1 cellular context compared by ENCODE assay signal in the genomic region with DNA sequence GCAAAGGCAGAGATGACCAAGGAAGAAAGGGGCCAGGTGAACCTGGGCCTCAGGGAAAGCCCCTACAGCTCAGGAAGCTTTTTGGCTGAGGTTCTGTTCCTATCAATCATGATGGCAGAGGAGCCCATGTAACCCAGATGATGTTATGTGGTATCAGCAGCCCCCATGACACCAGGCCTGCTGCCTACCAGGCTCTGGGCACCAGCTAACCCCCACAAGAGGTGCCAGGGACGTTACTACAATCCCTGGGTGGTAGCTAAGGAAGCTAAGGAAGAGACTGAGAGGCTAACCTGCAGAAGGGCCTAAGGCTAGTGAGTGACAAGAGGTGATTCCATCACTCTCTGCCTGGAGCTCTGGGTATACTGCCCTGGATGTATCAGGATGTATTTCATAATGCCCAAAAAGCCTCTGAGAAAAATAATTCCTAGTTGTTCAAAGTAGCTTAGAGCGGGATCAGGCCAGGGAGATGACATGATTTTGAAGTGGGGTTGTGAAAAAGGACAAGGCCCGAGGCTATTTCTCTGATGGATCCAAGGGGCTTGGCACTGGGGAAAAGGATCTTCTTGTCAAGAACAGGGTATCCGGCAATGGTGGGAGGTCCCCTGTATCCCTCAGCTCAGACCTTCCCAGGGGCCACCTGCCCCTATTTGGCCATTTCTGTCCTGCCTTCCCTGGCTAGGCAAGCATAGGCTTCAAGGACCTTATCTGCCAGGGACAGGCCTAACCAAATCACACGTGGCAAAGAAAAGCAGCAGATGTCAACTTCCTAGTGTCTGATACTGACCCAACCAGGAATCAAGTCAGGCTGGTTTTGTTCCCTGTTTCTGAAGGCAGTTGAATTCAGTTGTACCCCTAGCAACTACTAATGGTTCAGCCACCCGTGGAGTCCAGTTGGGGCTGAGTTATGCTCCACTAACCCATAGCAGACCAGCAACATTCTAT.
A peak's percentile ranks its signal among the peaks of the same experiment; 100 is the strongest.
TF ChIP-seq lines count a peak whose summit lies in the region.

No MANE protein-coding gene starts in this region.

TF ChIP-seq in K562, 482 proteins besides CTCF, POLR2A, EP300 and RAD21 (continued from another document and continues in another):
- TF ChIP-seq, protein P1, sequence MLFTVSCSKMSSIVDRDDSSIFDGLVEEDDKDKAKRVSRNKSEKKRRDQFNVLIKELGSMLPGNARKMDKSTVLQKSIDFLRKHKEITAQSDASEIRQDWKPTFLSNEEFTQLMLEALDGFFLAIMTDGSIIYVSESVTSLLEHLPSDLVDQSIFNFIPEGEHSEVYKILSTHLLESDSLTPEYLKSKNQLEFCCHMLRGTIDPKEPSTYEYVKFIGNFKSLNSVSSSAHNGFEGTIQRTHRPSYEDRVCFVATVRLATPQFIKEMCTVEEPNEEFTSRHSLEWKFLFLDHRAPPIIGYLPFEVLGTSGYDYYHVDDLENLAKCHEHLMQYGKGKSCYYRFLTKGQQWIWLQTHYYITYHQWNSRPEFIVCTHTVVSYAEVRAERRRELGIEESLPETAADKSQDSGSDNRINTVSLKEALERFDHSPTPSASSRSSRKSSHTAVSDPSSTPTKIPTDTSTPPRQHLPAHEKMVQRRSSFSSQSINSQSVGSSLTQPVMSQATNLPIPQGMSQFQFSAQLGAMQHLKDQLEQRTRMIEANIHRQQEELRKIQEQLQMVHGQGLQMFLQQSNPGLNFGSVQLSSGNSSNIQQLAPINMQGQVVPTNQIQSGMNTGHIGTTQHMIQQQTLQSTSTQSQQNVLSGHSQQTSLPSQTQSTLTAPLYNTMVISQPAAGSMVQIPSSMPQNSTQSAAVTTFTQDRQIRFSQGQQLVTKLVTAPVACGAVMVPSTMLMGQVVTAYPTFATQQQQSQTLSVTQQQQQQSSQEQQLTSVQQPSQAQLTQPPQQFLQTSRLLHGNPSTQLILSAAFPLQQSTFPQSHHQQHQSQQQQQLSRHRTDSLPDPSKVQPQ (CRISPR knock-in tag; IDR thresholded peaks at IDR 0.05; ENCODE audit: borderline replicate concordance): no peak
- TF ChIP-seq, protein P2, sequence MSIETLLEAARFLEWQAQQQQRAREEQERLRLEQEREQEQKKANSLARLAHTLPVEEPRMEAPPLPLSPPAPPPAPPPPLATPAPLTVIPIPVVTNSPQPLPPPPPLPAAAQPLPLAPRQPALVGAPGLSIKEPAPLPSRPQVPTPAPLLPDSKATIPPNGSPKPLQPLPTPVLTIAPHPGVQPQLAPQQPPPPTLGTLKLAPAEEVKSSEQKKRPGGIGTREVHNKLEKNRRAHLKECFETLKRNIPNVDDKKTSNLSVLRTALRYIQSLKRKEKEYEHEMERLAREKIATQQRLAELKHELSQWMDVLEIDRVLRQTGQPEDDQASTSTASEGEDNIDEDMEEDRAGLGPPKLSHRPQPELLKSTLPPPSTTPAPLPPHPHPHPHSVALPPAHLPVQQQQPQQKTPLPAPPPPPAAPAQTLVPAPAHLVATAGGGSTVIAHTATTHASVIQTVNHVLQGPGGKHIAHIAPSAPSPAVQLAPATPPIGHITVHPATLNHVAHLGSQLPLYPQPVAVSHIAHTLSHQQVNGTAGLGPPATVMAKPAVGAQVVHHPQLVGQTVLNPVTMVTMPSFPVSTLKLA (conservative IDR thresholded peaks at IDR 0.05): peak; percentile 46 to 73; a peak in 3 of 4 replicates
- TF ChIP-seq MBD2 (IDR thresholded peaks at IDR 0.05; ENCODE audit: borderline replicate concordance, low read depth) (no peak), CBX8 (IDR thresholded peaks at IDR 0.05; ENCODE audit: borderline replicate concordance, extremely low read depth, low read depth, low read length, poor library complexity, severe bottlenecking) (no peak), ZNF197 (CRISPR knock-in tag; IDR thresholded peaks at IDR 0.05; ENCODE audit: low read depth) (no peak), SPI1 (IDR thresholded peaks at IDR 0.05; ENCODE audit: borderline replicate concordance, low read depth, low read length) (no peak), CCAR2 (IDR thresholded peaks at IDR 0.05; ENCODE audit: low read depth, low read length) (no peak), NCOA4 (IDR thresholded peaks at IDR 0.05; ENCODE audit: partially characterized antibody) (no peak), CSDE1 (IDR thresholded peaks at IDR 0.05) (no peak), BRD4 (IDR thresholded peaks at IDR 0.05) (no peak), MAFF (IDR thresholded peaks at IDR 0.05; ENCODE audit: low read length) (no peak), KAT8 (IDR thresholded peaks at IDR 0.05; ENCODE audit: low read depth) (no peak), HOXB6 (CRISPR knock-in tag; IDR thresholded peaks at IDR 0.05; ENCODE audit: borderline replicate concordance) (no peak), THRAP3 (IDR thresholded peaks at IDR 0.05; ENCODE audit: borderline replicate concordance) (no peak), NFXL1 (CRISPR knock-in tag; IDR thresholded peaks at IDR 0.05) (no peak), ZNF717 (CRISPR knock-in tag; IDR thresholded peaks at IDR 0.05) (no peak), ZNF384 (IDR thresholded peaks at IDR 0.05; ENCODE audit: low read depth, low read length) (no peak), ZNF644 (tag; IDR thresholded peaks at IDR 0.05; ENCODE audit: low read depth) (no peak), HNRNPK (IDR thresholded peaks at IDR 0.05; ENCODE audit: low read depth, low read length, poor library complexity, severe bottlenecking) (no peak), NEUROD1 (IDR thresholded peaks at IDR 0.05; ENCODE audit: borderline replicate concordance, low read depth, low read length, partially characterized antibody) (no peak), TBL1XR1 (IDR thresholded peaks at IDR 0.05; ENCODE audit: low read length in 2 of 2) (0 out of 4 replicates have a peak, but pooled peaks of 1 of the 2 experiments have one; percentile 26), TCF3 (CRISPR knock-in tag; IDR thresholded peaks at IDR 0.05) (peak; percentile 96), TRIM24 (IDR thresholded peaks at IDR 0.05) (peak; percentile 21 to 61; a peak in 1 of 4 replicates), PPARD (CRISPR knock-in tag; IDR thresholded peaks at IDR 0.05) (no peak), POLR3A (IDR thresholded peaks at IDR 0.05; ENCODE audit: borderline replicate concordance, extremely low read depth, insufficient read depth, insufficient read length) (no peak), FOS (IDR thresholded peaks at IDR 0.05; ENCODE audit: extremely low read depth, insufficient read length) (no peak), ZNF408 (CRISPR knock-in tag; IDR thresholded peaks at IDR 0.05; ENCODE audit: low read depth) (no peak), KDM2B (CRISPR knock-in tag; IDR thresholded peaks at IDR 0.05) (no peak), ZNF79 (CRISPR knock-in tag; IDR thresholded peaks at IDR 0.05; ENCODE audit: low read depth) (no peak), ZNF311 (CRISPR knock-in tag; IDR thresholded peaks at IDR 0.05) (no peak), HMG20B (CRISPR knock-in tag; IDR thresholded peaks at IDR 0.05) (no peak), RBM34 (IDR thresholded peaks at IDR 0.05; ENCODE audit: borderline replicate concordance, insufficient read depth, low read length) (no peak), L3MBTL2 (IDR thresholded peaks at IDR 0.05) (peak; percentile 69), NR4A1 (CRISPR knock-in tag; IDR thresholded peaks at IDR 0.05) (no peak), NR4A1 (tag; IDR thresholded peaks at IDR 0.05) (no peak), ZNF41 (CRISPR knock-in tag; conservative IDR thresholded peaks at IDR 0.05) (no peak), NFATC3 (IDR thresholded peaks at IDR 0.05) (no peak), FOXA1 (IDR thresholded peaks at IDR 0.05; ENCODE audit: borderline replicate concordance) (no peak), CHD1 (IDR thresholded peaks at IDR 0.05; ENCODE audit: low read length) (no peak)
- TF ChIP-seq, protein P3, sequence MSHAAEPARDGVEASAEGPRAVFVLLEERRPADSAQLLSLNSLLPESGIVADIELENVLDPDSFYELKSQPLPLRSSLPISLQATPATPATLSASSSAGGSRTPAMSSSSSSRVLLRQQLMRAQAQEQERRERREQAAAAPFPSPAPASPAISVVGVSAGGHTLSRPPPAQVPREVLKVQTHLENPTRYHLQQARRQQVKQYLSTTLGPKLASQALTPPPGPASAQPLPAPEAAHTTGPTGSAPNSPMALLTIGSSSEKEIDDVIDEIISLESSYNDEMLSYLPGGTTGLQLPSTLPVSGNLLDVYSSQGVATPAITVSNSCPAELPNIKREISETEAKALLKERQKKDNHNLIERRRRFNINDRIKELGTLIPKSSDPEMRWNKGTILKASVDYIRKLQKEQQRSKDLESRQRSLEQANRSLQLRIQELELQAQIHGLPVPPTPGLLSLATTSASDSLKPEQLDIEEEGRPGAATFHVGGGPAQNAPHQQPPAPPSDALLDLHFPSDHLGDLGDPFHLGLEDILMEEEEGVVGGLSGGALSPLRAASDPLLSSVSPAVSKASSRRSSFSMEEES (CRISPR knock-in tag; IDR thresholded peaks at IDR 0.05): no peak
- TF ChIP-seq, protein P4, sequence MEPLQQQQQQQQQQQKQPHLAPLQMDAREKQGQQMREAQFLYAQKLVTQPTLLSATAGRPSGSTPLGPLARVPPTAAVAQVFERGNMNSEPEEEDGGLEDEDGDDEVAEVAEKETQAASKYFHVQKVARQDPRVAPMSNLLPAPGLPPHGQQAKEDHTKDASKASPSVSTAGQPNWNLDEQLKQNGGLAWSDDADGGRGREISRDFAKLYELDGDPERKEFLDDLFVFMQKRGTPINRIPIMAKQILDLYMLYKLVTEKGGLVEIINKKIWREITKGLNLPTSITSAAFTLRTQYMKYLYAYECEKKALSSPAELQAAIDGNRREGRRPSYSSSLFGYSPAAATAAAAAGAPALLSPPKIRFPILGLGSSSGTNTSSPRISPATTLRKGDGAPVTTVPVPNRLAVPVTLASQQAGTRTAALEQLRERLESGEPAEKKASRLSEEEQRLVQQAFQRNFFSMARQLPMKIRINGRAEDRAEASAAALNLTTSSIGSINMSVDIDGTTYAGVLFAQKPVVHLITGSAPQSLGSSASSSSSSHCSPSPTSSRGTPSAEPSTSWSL (CRISPR knock-in tag; IDR thresholded peaks at IDR 0.05; ENCODE audit: borderline replicate concordance): no peak
- TF ChIP-seq, protein P5, sequence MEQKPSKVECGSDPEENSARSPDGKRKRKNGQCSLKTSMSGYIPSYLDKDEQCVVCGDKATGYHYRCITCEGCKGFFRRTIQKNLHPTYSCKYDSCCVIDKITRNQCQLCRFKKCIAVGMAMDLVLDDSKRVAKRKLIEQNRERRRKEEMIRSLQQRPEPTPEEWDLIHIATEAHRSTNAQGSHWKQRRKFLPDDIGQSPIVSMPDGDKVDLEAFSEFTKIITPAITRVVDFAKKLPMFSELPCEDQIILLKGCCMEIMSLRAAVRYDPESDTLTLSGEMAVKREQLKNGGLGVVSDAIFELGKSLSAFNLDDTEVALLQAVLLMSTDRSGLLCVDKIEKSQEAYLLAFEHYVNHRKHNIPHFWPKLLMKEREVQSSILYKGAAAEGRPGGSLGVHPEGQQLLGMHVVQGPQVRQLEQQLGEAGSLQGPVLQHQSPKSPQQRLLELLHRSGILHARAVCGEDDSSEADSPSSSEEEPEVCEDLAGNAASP (IDR thresholded peaks at IDR 0.05): no peak
- TF ChIP-seq, protein P6, sequence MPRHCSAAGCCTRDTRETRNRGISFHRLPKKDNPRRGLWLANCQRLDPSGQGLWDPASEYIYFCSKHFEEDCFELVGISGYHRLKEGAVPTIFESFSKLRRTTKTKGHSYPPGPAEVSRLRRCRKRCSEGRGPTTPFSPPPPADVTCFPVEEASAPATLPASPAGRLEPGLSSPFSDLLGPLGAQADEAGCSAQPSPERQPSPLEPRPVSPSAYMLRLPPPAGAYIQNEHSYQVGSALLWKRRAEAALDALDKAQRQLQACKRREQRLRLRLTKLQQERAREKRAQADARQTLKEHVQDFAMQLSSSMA (CRISPR knock-in tag; IDR thresholded peaks at IDR 0.05): no peak
- TF ChIP-seq, protein P7, sequence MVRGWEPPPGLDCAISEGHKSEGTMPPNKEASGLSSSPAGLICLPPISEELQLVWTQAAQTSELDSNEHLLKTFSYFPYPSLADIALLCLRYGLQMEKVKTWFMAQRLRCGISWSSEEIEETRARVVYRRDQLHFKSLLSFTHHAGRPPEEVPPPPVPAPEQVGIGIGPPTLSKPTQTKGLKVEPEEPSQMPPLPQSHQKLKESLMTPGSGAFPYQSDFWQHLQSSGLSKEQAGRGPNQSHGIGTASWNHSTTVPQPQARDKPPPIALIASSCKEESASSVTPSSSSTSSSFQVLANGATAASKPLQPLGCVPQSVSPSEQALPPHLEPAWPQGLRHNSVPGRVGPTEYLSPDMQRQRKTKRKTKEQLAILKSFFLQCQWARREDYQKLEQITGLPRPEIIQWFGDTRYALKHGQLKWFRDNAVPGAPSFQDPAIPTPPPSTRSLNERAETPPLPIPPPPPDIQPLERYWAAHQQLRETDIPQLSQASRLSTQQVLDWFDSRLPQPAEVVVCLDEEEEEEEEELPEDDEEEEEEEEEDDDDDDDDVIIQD (CRISPR knock-in tag; IDR thresholded peaks at IDR 0.05): no peak
- TF ChIP-seq, protein P8, sequence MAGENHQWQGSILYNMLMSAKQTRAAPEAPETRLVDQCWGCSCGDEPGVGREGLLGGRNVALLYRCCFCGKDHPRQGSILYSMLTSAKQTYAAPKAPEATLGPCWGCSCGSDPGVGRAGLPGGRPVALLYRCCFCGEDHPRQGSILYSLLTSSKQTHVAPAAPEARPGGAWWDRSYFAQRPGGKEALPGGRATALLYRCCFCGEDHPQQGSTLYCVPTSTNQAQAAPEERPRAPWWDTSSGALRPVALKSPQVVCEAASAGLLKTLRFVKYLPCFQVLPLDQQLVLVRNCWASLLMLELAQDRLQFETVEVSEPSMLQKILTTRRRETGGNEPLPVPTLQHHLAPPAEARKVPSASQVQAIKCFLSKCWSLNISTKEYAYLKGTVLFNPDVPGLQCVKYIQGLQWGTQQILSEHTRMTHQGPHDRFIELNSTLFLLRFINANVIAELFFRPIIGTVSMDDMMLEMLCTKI (IDR thresholded peaks at IDR 0.05; ENCODE audit: partially characterized antibody): no peak
- TF ChIP-seq, protein P9, sequence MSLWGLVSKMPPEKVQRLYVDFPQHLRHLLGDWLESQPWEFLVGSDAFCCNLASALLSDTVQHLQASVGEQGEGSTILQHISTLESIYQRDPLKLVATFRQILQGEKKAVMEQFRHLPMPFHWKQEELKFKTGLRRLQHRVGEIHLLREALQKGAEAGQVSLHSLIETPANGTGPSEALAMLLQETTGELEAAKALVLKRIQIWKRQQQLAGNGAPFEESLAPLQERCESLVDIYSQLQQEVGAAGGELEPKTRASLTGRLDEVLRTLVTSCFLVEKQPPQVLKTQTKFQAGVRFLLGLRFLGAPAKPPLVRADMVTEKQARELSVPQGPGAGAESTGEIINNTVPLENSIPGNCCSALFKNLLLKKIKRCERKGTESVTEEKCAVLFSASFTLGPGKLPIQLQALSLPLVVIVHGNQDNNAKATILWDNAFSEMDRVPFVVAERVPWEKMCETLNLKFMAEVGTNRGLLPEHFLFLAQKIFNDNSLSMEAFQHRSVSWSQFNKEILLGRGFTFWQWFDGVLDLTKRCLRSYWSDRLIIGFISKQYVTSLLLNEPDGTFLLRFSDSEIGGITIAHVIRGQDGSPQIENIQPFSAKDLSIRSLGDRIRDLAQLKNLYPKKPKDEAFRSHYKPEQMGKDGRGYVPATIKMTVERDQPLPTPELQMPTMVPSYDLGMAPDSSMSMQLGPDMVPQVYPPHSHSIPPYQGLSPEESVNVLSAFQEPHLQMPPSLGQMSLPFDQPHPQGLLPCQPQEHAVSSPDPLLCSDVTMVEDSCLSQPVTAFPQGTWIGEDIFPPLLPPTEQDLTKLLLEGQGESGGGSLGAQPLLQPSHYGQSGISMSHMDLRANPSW (CRISPR knock-in tag; IDR thresholded peaks at IDR 0.05): no peak
